ENCODE assay signal across 19 cellular contexts in the genomic region with DNA sequence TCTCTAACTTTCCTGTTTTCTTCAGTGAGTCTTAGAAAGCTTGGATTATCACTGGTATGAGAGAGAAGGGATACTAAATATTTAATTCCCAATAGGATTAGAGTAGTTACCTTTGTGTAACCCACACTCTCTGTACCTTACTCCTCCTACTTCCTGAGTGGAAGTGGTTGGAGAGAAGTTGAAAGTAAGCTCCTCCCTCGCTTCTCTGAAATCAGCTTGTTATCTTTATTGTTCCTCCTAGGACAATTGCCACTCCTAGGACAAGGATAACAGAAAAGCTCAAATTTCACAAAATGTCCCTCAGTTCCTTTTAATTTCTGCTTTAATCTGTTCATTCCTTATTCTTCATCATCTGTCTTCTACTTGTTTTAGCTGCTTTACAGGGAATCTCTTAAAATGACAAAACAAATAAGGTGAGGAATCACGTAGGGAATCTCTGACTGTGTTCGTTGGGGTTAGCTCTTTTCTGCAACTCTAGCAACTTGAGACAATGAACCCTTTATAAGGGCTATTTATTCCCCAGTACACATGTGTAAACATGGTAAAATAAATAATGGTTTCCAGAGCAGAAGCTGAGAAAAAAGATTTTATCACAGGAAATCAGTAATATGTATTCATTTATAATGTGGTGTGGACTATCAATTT. TPM values are rescaled to one million over a fixed set of nuclear protein-coding genes. Genes with fewer than 3 reads are reported as not detected.
DNase-seq lines count a peak whose midpoint lies in the region; FAIRE-seq and TF ChIP-seq lines count a peak whose summit lies in the region.
"Had no signal": no experiment of that assay in that cellular context is flagged by ENCODE, and none has a peak within 500 bp of the region (broad histone marks: within the 10 kb centered on the region; RNA-seq: fewer than 3 reads in every experiment).

No MANE protein-coding gene starts in this region.

- no peak overlapping the region for H3K9ac ChIP-seq in endothelial cell of umbilical vein (replicated peaks; ENCODE audit: extremely low read depth, insufficient read depth, low read length)

- peaks cover 30% of the 10 kb centered on the region for H3K4me1 Mint-ChIP-seq in chondrocyte (ENCODE audit: low read depth)

- no peak overlapping the region for H3K4me3 Mint-ChIP-seq in chondrocyte (ENCODE audit: unreplicated experiment)
- H3K4me3 Mint-ChIP-seq: CD8-positive, alpha-beta memory T cell; memory B cell; stimulated activated naive CD8-positive, alpha-beta T cell treated with anti-CD3 and anti-CD28 coated beads, Interleukin-15, amount 100 ng/mL, for 72 hours had no signal

- dilution Hi-C loops in endothelial cell of umbilical vein (cut with MboI; ENCODE audit: extremely low pct_ligation_motif_present, low sequenced_read_pairs) = loop anchor here (25.0 kb wide), 1 partner anchor 138 kb away; no protein-coding TSS in a partner anchor

- H2AFZ ChIP-seq in endothelial cell of umbilical vein (ENCODE audit: low read depth, low read length) = no peak overlapping the region

- H3K9me1 ChIP-seq in endothelial cell of umbilical vein (replicated peaks; ENCODE audit: control insufficient read depth, extremely low read depth, insufficient read depth, low read length) = peaks cover 3% of the 10 kb centered on the region

- H3K36me3 Mint-ChIP-seq in chondrocyte (ENCODE audit: low read depth) = peaks cover 26% of the 10 kb centered on the region

- FAIRE-seq in endothelial cell of umbilical vein (lab: Jason Lieb, UNC) = no peak
- FAIRE-seq: A204.1 had no signal

- H3K27me3 ChIP-seq in endothelial cell of umbilical vein (ENCODE audit: control insufficient read depth in 2 of 2, insufficient read depth in 2 of 2, low read length in 2 of 2) = no peaks in the 10 kb centered on the region
- H3K27me3 ChIP-seq: Peyer's patch had no signal

- CTCF ChIA-PET in endothelial cell of umbilical vein (lab: Charles Lee) = interaction anchor here (0.7 to 15.6 kb wide), 8 partner anchors 10 to 162 kb away, joined by 3 to 415 read pairs (median 4); no protein-coding TSS in a partner anchor

- H3K9me3 Mint-ChIP-seq in chondrocyte (ENCODE audit: low read depth) = no peaks in the 10 kb centered on the region
- H3K9me3 Mint-ChIP-seq: CD8-positive, alpha-beta memory T cell; memory B cell; stimulated activated naive CD8-positive, alpha-beta T cell treated with anti-CD3 and anti-CD28 coated beads, Interleukin-15, amount 100 ng/mL, for 72 hours had no signal

- peak overlapping the region; percentile 12 for H3K4me2 ChIP-seq in endothelial cell of umbilical vein (ENCODE audit: insufficient read depth, low read length)

- H3K79me2 ChIP-seq in endothelial cell of umbilical vein (ENCODE audit: control insufficient read depth, insufficient read depth, low read length) = peaks cover 80% of the 10 kb centered on the region

- DNase-seq in DMS53 (lab: John Stamatoyannopoulos, UW) (peak; percentile 14), DMS53 treated with DMSO at 0.1 percent for 48 hours (lab: John Stamatoyannopoulos, UW; ENCODE audit: unreplicated experiment) (no peak), OCI-M1 (lab: John Stamatoyannopoulos, UW) (peak; percentile 32), endothelial cell of umbilical vein (ENCODE audit: low read depth, low spot score) (no peak), superior temporal gyrus (ENCODE audit: extremely low spot score) (peak; percentile 48), chondrocyte (ENCODE audit: low spot score) (no peak), putamen (ENCODE audit: low spot score) (no peak), activated gamma-delta T cell treated with Interleukin-2 at 50 U/mL for 16 hours (no peak)
- DNase-seq: CD8-positive, alpha-beta memory T cell; cerebellar nuclear complex; NCI-H1930; NCI-H526; nucleus accumbens; Peyer's patch; stimulated activated naive CD8-positive, alpha-beta T cell treated with anti-CD3 and anti-CD28 coated beads, Interleukin-15, amount 100 ng/mL, for 72 hours had no signal

- POLR2A ChIA-PET in endothelial cell of umbilical vein (lab: Charles Lee) = interaction anchor here (0.6 to 1.4 kb wide), 2 partner anchors 88 to 121 kb away, joined by 3 to 7 read pairs; no protein-coding TSS in a partner anchor

- peaks cover 72% of the 10 kb centered on the region for H3K4me1 ChIP-seq in endothelial cell of umbilical vein (ENCODE audit: control insufficient read depth, extremely low read depth, insufficient read depth, low read length)

- peaks cover 3% of the 10 kb centered on the region for H4K20me1 ChIP-seq in endothelial cell of umbilical vein (replicated peaks; ENCODE audit: control insufficient read depth, extremely low read depth, insufficient read depth, low read length)

- no peaks in the 10 kb centered on the region for H3K9me3 ChIP-seq in endothelial cell of umbilical vein (replicated peaks; ENCODE audit: control insufficient read depth, insufficient read depth, low read length)
- H3K9me3 ChIP-seq: Peyer's patch had no signal

- H3K4me3 ChIP-seq in endothelial cell of umbilical vein (replicated peaks in 1 of 3; ENCODE audit: insufficient read depth in 1 of 3, low read depth in 1 of 3, low read length in 3 of 3) = no peak overlapping the region
- H3K4me3 ChIP-seq: Peyer's patch, skin epidermis had no signal

- BruUV-seq in endothelial cell of umbilical vein (replicated peaks; lab: Mats Ljungman, UMichigan) = no TSS peak

- H3K27ac Mint-ChIP-seq in chondrocyte (ENCODE audit: unreplicated experiment) = no peak overlapping the region
- H3K27ac Mint-ChIP-seq: memory B cell; stimulated activated naive CD8-positive, alpha-beta T cell treated with anti-CD3 and anti-CD28 coated beads, Interleukin-15, amount 100 ng/mL, for 72 hours had no signal

- intact Hi-C loops in endothelial cell of umbilical vein (cut with micrococcal nuclease) = loop anchor here (5.0 to 10.0 kb wide), 3 partner anchors 232 to 755 kb away; no protein-coding TSS in a partner anchor

- H3K36me3 ChIP-seq in endothelial cell of umbilical vein (ENCODE audit: control insufficient read depth in 2 of 2, extremely low read depth in 1 of 2, insufficient read depth in 2 of 2, low read length in 2 of 2) = peaks cover 17 to 49% of the 10 kb centered on the region in 2 experiments

- TF ChIP-seq CTCF in endothelial cell of umbilical vein (IDR thresholded peaks at IDR 0.05; ENCODE audit: extremely low read depth in 1 of 2, insufficient read depth in 1 of 2, low read depth in 1 of 2, low read length in 2 of 2) (no peak), chondrocyte (IDR thresholded peaks at IDR 0.05) (no peak)

- no peak overlapping the region for H3K27ac ChIP-seq in endothelial cell of umbilical vein (ENCODE audit: insufficient read depth, low read depth, low read length)
- H3K27ac ChIP-seq: epithelial cell of prostate, Peyer's patch had no signal

- TF ChIP-seq POLR2A in endothelial cell of umbilical vein (IDR thresholded peaks at IDR 0.05; ENCODE audit: low read depth, low read length) = no peak

- H3K27me3 Mint-ChIP-seq in chondrocyte (ENCODE audit: low read depth) = no peaks in the 10 kb centered on the region
- H3K27me3 Mint-ChIP-seq: CD8-positive, alpha-beta memory T cell; memory B cell; stimulated activated naive CD8-positive, alpha-beta T cell treated with anti-CD3 and anti-CD28 coated beads, Interleukin-15, amount 100 ng/mL, for 72 hours had no signal

TF ChIP-seq in endothelial cell of umbilical vein, 7 proteins besides CTCF, POLR2A, EP300 and RAD21:
- TF ChIP-seq EZH2 (IDR thresholded peaks at IDR 0.05; ENCODE audit: borderline replicate concordance, low read depth, low read length, severe bottlenecking) (no peak), GATA2 (IDR thresholded peaks at IDR 0.05; ENCODE audit: insufficient read depth, insufficient read length, low read depth, low read length) (no peak), POLR2AphosphoS5 (IDR thresholded peaks at IDR 0.05; ENCODE audit: insufficient read depth, low read depth, low read length) (no peak), MYC (IDR thresholded peaks at IDR 0.05; ENCODE audit: low read depth, low read length) (no peak), FOS (IDR thresholded peaks at IDR 0.05; ENCODE audit: borderline replicate concordance, insufficient read depth, low read length) (no peak), JUN (IDR thresholded peaks at IDR 0.05; ENCODE audit: borderline replicate concordance, insufficient read depth, insufficient read length, low read depth) (no peak)
- TF ChIP-seq, protein P1, sequence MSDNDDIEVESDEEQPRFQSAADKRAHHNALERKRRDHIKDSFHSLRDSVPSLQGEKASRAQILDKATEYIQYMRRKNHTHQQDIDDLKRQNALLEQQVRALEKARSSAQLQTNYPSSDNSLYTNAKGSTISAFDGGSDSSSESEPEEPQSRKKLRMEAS (IDR thresholded peaks at IDR 0.05; ENCODE audit: insufficient read depth, insufficient read length) = no peak

RNA-seq across cellular contexts. Expression of a gene that starts 8.6 kb away (rescaled TPM):
- total RNA-seq in endothelial cell of umbilical vein = 235 and 272 TPM in 2 replicates
- 30.9 and 37.6 TPM in 2 replicates for polyA plus RNA-seq in endothelial cell of umbilical vein
- 56.0 and 56.6 TPM in 2 replicates for polyA plus RNA-seq in endothelial cell of umbilical vein (2011; cell fraction: cytosol; rRNA removed)
- polyA plus RNA-seq in endothelial cell of umbilical vein (2011; cell fraction: nucleus; rRNA removed) = 151 and 152 TPM in 2 replicates
- polyA plus RNA-seq in endothelial cell of umbilical vein (2012) = 101 and 145 TPM in 2 replicates
- 102 and 113 TPM in 2 replicates for polyA minus RNA-seq in endothelial cell of umbilical vein
- polyA minus RNA-seq in endothelial cell of umbilical vein (2011; cell fraction: cytosol; rRNA and poly(A)+ RNA removed) = 55.8 TPM
- 274 and 443 TPM in 2 replicates for polyA minus RNA-seq in endothelial cell of umbilical vein (2011; cell fraction: nucleus; rRNA and poly(A)+ RNA removed)
- 64.6 to 75.0 TPM (median 69.0 TPM) in 3 replicates for total RNA-seq in chondrocyte

Comparison
In these comparisons a context has a peak if more than half of its experiments do, and no peak if none do; other contexts are left out.
1. DNase-seq: peak in DMS53 (single experiment), OCI-M1 (single experiment) and superior temporal gyrus (single experiment); none in DMS53 treated with DMSO at 0.1 percent for 48 hours (single experiment), endothelial cell of umbilical vein (single experiment), chondrocyte (single experiment), putamen (single experiment) and activated gamma-delta T cell treated with Interleukin-2 at 50 U/mL for 16 hours (single experiment).